ENCODE assay signal across 1 cellular context in genomic region chr6:36423101-36423824, GRCh38.
A peak's percentile ranks its signal among the peaks of the same experiment; 100 is the strongest.
TF ChIP-seq lines count a peak whose summit lies in the region.

No MANE protein-coding gene starts in this region.

TF ChIP-seq in HepG2, 621 proteins besides CTCF, POLR2A, EP300 and RAD21 (continued from another document and continues in another):
- no peak for TF ChIP-seq GLMP (CRISPR knock-in tag; IDR thresholded peaks at IDR 0.05; ENCODE audit: borderline replicate concordance)
- no peak for TF ChIP-seq HNRNPL (IDR thresholded peaks at IDR 0.05; ENCODE audit: low read depth, low read length)
- no peak for TF ChIP-seq ZNF234 (CRISPR knock-in tag; conservative IDR thresholded peaks at IDR 0.05)
- TF ChIP-seq KDM1A (CRISPR knock-in tag; IDR thresholded peaks at IDR 0.05), result peak; percentile 42; the same call in 1 of the 2 replicates
- no peak for TF ChIP-seq ZNF577 (CRISPR knock-in tag; IDR thresholded peaks at IDR 0.05; ENCODE audit: borderline replicate concordance, low read depth)
- peak; percentile 96 for TF ChIP-seq RBM39 (IDR thresholded peaks at IDR 0.05; ENCODE audit: low read depth, low read length, poor library complexity, severe bottlenecking)
- no peak for TF ChIP-seq TBL1XR1 (IDR thresholded peaks at IDR 0.05; ENCODE audit: borderline replicate concordance, low read length, partially characterized antibody)
- TF ChIP-seq DZIP1 (CRISPR knock-in tag; IDR thresholded peaks at IDR 0.05), result no peak; the same call in 1 of the 2 replicates
- no peak for TF ChIP-seq ZNF24 (IDR thresholded peaks at IDR 0.05)
- peak; percentile 69 for TF ChIP-seq JARID2 (CRISPR knock-in tag; IDR thresholded peaks at IDR 0.05; ENCODE audit: insufficient replicate concordance)
- TF ChIP-seq CEBPB (IDR thresholded peaks at IDR 0.05; ENCODE audit: borderline replicate concordance, low read depth, low read length), result no peak
- TF ChIP-seq GZF1 (CRISPR knock-in tag; IDR thresholded peaks at IDR 0.05), result 0 out of 2 replicates have a peak, but pooled peaks have one; percentile 61
- no peak; the same call in 1 of the 2 replicates for TF ChIP-seq PBX3 (CRISPR knock-in tag; IDR thresholded peaks at IDR 0.05; ENCODE audit: borderline replicate concordance)
- no peak for TF ChIP-seq ZSCAN22 (CRISPR knock-in tag; IDR thresholded peaks at IDR 0.05)
- peak; percentile 97; the same call in 1 of the 2 replicates for TF ChIP-seq NRL (CRISPR knock-in tag; IDR thresholded peaks at IDR 0.05; ENCODE audit: borderline replicate concordance)
- no peak for TF ChIP-seq KLF13 (CRISPR knock-in tag; IDR thresholded peaks at IDR 0.05)
- peak; percentile 99 for TF ChIP-seq E2F1 (CRISPR knock-in tag; IDR thresholded peaks at IDR 0.05)
- TF ChIP-seq ZNF790 (CRISPR knock-in tag; IDR thresholded peaks at IDR 0.05; ENCODE audit: borderline replicate concordance), result no peak
- TF ChIP-seq ZBTB7A (CRISPR knock-in tag; IDR thresholded peaks at IDR 0.05), result no peak
- no peak for TF ChIP-seq CENPX (CRISPR knock-in tag; IDR thresholded peaks at IDR 0.05)
- TF ChIP-seq NKX3-1 (CRISPR knock-in tag; IDR thresholded peaks at IDR 0.05), result no peak
- TF ChIP-seq TMF1 (CRISPR knock-in tag; IDR thresholded peaks at IDR 0.05; ENCODE audit: low read depth), result peak; percentile 87
- TF ChIP-seq ARHGAP35 (CRISPR knock-in tag; IDR thresholded peaks at IDR 0.05; ENCODE audit: borderline replicate concordance), result peak; percentile 66; the same call in 1 of the 2 replicates
- TF ChIP-seq CEBPG (CRISPR knock-in tag; IDR thresholded peaks at IDR 0.05), result no peak; the same call in 1 of the 2 replicates
- TF ChIP-seq ZNF432 (CRISPR knock-in tag; IDR thresholded peaks at IDR 0.05; ENCODE audit: borderline replicate concordance), result no peak
- TF ChIP-seq ELF3 (CRISPR knock-in tag; IDR thresholded peaks at IDR 0.05), result peak; percentile 38; the same call in 1 of the 2 replicates
- peak; percentile 53; the same call in 1 of the 2 replicates for TF ChIP-seq NFATC3 (CRISPR knock-in tag; IDR thresholded peaks at IDR 0.05)
- peak; percentile 34; the same call in 1 of the 2 replicates for TF ChIP-seq ZNF451 (CRISPR knock-in tag; IDR thresholded peaks at IDR 0.05)
- TF ChIP-seq NBN (conservative IDR thresholded peaks at IDR 0.05), result no peak
- peak; percentile 75; the same call in 1 of the 2 replicates for TF ChIP-seq ZNF235 (CRISPR knock-in tag; IDR thresholded peaks at IDR 0.05; ENCODE audit: borderline replicate concordance)
- TF ChIP-seq ZNF737 (CRISPR knock-in tag; IDR thresholded peaks at IDR 0.05; ENCODE audit: borderline replicate concordance), result no peak
- TF ChIP-seq ZXDC (CRISPR knock-in tag; IDR thresholded peaks at IDR 0.05), result 0 out of 2 replicates have a peak, but pooled peaks have one; percentile 35
- TF ChIP-seq ZNF879 (CRISPR knock-in tag; IDR thresholded peaks at IDR 0.05), result no peak
- no peak for TF ChIP-seq ZMAT3 (CRISPR knock-in tag; conservative IDR thresholded peaks at IDR 0.05)
- no peak for TF ChIP-seq BCLAF1 (IDR thresholded peaks at IDR 0.05)
- TF ChIP-seq RFX5 (IDR thresholded peaks at IDR 0.05; ENCODE audit: low read depth, low read length), result peak; percentile 44; the same call in 1 of the 2 replicates
- no peak for TF ChIP-seq ZNF260 (CRISPR knock-in tag; IDR thresholded peaks at IDR 0.05; ENCODE audit: borderline replicate concordance, low read depth)
- no peak for TF ChIP-seq ELK4 (CRISPR knock-in tag; IDR thresholded peaks at IDR 0.05; ENCODE audit: borderline replicate concordance)
- peak; percentile 62 for TF ChIP-seq FOXA3 (CRISPR knock-in tag; IDR thresholded peaks at IDR 0.05)
- TF ChIP-seq ZNF720 (CRISPR knock-in tag; IDR thresholded peaks at IDR 0.05), result no peak
- no peak for TF ChIP-seq DPF2 (CRISPR knock-in tag; IDR thresholded peaks at IDR 0.05; ENCODE audit: borderline replicate concordance, low read depth)
- TF ChIP-seq ZNF10 (CRISPR knock-in tag; IDR thresholded peaks at IDR 0.05; ENCODE audit: borderline replicate concordance, low read depth), result no peak
- peak; percentile 78 for TF ChIP-seq ZNF205 (CRISPR knock-in tag; IDR thresholded peaks at IDR 0.05)
- no peak for TF ChIP-seq CC2D1A (CRISPR knock-in tag; IDR thresholded peaks at IDR 0.05)
- TF ChIP-seq KLF11 (CRISPR knock-in tag; IDR thresholded peaks at IDR 0.05), result no peak
- TF ChIP-seq ZNF335 (CRISPR knock-in tag; IDR thresholded peaks at IDR 0.05), result no peak
- 0 out of 2 replicates have a peak, but pooled peaks have one; percentile 58 for TF ChIP-seq ZNF275 (CRISPR knock-in tag; IDR thresholded peaks at IDR 0.05; ENCODE audit: borderline replicate concordance)
- peak; percentile 97 for TF ChIP-seq TOPORS (CRISPR knock-in tag; IDR thresholded peaks at IDR 0.05)
- 0 out of 2 replicates have a peak, but pooled peaks have one; percentile 16 for TF ChIP-seq DNMT3B (CRISPR knock-in tag; conservative IDR thresholded peaks at IDR 0.05)
- 0 out of 2 replicates have a peak, but pooled peaks have one; percentile 60 for TF ChIP-seq HOXA9 (CRISPR knock-in tag; IDR thresholded peaks at IDR 0.05; ENCODE audit: borderline replicate concordance)
- TF ChIP-seq PCBP1 (IDR thresholded peaks at IDR 0.05; ENCODE audit: borderline replicate concordance, low read depth, low read length), result no peak
- TF ChIP-seq SMYD3 (CRISPR knock-in tag; IDR thresholded peaks at IDR 0.05), result peak; percentile 94; the same call in 1 of the 2 replicates
- TF ChIP-seq ZNF562 (CRISPR knock-in tag; IDR thresholded peaks at IDR 0.05; ENCODE audit: borderline replicate concordance), result no peak
- peak; percentile 47; the same call in 1 of the 2 replicates for TF ChIP-seq ZFP1 (CRISPR knock-in tag; IDR thresholded peaks at IDR 0.05)
- TF ChIP-seq ZNF136 (CRISPR knock-in tag; IDR thresholded peaks at IDR 0.05; ENCODE audit: low read depth), result peak; percentile 72; the same call in 1 of the 2 replicates
- TF ChIP-seq ATRX (CRISPR knock-in tag; IDR thresholded peaks at IDR 0.05; ENCODE audit: borderline replicate concordance), result no peak
- TF ChIP-seq ZNF549 (CRISPR knock-in tag; IDR thresholded peaks at IDR 0.05), result no peak
- TF ChIP-seq MEIS2 (CRISPR knock-in tag; IDR thresholded peaks at IDR 0.05), result 0 out of 2 replicates have a peak, but pooled peaks have one; percentile 15
- peak; percentile 70; the same call in 1 of the 2 replicates for TF ChIP-seq ZNF564 (CRISPR knock-in tag; IDR thresholded peaks at IDR 0.05)
- TF ChIP-seq MZF1 (CRISPR knock-in tag; IDR thresholded peaks at IDR 0.05; ENCODE audit: borderline replicate concordance), result 0 out of 2 replicates have a peak, but pooled peaks have one; percentile 32
